In the genomic region with DNA sequence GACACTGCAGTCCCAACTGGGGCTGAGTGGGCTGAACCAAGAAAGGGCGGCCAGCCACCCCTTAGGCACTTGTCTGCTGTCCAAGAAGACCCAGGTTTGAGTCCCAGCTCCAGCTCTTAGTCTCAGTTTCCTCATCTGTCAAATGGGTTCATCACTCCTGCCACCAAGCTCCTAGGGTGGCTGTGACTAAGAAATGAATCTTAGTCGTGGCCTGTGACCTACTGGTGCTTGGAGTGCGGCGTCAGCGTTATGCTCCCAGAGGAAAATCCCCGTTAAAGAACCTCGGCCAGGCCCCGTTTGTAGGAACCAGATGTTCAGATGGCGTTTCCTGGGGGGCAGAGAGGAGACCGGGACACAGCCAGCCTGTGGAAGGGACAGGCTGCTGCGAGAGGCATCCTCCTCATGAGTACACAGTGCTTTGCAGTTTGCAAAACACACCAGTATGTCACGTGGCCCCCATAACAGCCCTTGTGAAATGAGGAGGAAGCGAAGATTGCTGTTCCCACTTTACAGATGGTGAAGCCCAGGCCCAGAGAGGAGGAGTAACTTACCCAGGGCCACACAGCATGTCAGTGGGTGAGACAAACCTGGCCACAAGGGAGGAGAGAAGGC, we compare ENCODE assay signal across 19 cellular contexts. TPM values are rescaled to one million over a fixed set of nuclear protein-coding genes. Genes with fewer than 3 reads are reported as not detected.
DNase-seq lines count a peak whose midpoint lies in the region; ATAC-seq and TF ChIP-seq lines count a peak whose summit lies in the region.
"Had no signal": no experiment of that assay in that cellular context is flagged by ENCODE, and none has a peak within 500 bp of the region (broad histone marks: within the 10 kb centered on the region; RNA-seq: fewer than 3 reads in every experiment).

No MANE protein-coding gene starts in this region.

- no peak overlapping the region for H3K4me3 ChIP-seq in fibroblast of mammary gland (ENCODE audit: control insufficient read depth, low read depth, low read length)
- H3K4me3 ChIP-seq in testis = no peak overlapping the region
- H3K4me3 ChIP-seq: left ventricle myocardium inferior had no signal

- H3K36me3 ChIP-seq in testis (ENCODE audit: low read depth, missing control alignments) = no peaks in the 10 kb centered on the region
- H3K36me3 ChIP-seq: ascending aorta, left ventricle myocardium inferior had no signal

- H3K27me3 ChIP-seq in testis = no peaks in the 10 kb centered on the region

- ATAC-seq in HG03135 (IDR thresholded peaks at IDR 0.05; ENCODE audit: unreplicated experiment) (no peak), HG03039 (IDR thresholded peaks at IDR 0.05; ENCODE audit: unreplicated experiment) (no peak)
- ATAC-seq: activated CD8-positive, alpha-beta T cell treated with anti-CD3 and anti-CD28 coated beads for 36 hours; naive thymus-derived CD4-positive, alpha-beta T cell had no signal

- no peaks in the 10 kb centered on the region for H3K9me3 ChIP-seq in testis
- H3K9me3 ChIP-seq: ascending aorta, left ventricle myocardium inferior had no signal

- peaks cover 60% of the 10 kb centered on the region for H3K4me1 ChIP-seq in testis

- intact Hi-C loops in testis (cut with DNase I; ENCODE audit: low total_unique reads) = loop anchor here (10.0 kb wide), 1 partner anchor 71 kb away; no protein-coding TSS in a partner anchor

- peak overlapping the region; percentile 39 to 80 for H3K27ac ChIP-seq in testis
- H3K27ac ChIP-seq: ascending aorta, left ventricle myocardium inferior had no signal

- DNase-seq in DMS53 (lab: John Stamatoyannopoulos, UW) (peak; percentile 39), DMS53 treated with DMSO at 0.1 percent for 48 hours (lab: John Stamatoyannopoulos, UW; ENCODE audit: unreplicated experiment) (no peak), RPMI7951 (ENCODE audit: low read depth) (peak; percentile 21), fibroblast of mammary gland (ENCODE audit: low read depth) (peak; percentile 38), testis (no peak), COLO668 (lab: John Stamatoyannopoulos, UW; ENCODE audit: unreplicated experiment) (no peak)
- DNase-seq: 8988T; activated CD8-positive, alpha-beta T cell treated with anti-CD3 and anti-CD28 coated beads for 36 hours; left ventricle myocardium inferior; naive thymus-derived CD4-positive, alpha-beta T cell; NCI-H1436; SIG-M5; stimulated activated CD4-positive, alpha-beta T cell treated with anti-CD3 and anti-CD28 coated beads, Interleukin-4, amount 100 ng/mL, for 4 hours had no signal

- TF ChIP-seq CTCF in fibroblast of mammary gland (conservative IDR thresholded peaks at IDR 0.05; ENCODE audit: control insufficient read depth, insufficient read depth, low read depth, low read length) = no peak
- no peak for TF ChIP-seq CTCF in testis (IDR thresholded peaks at IDR 0.05)

- 50 to 53% methylated on average over 10 to 13 of the region's 13 CpGs for WGBS in testis, 2 donors

- no peak for TF ChIP-seq POLR2A in testis (IDR thresholded peaks at IDR 0.05)

RNA-seq across cellular contexts. Expression of a gene that starts 3.3 kb away (rescaled TPM):
- total RNA-seq in RPMI7951 (2014; rRNA removed; shearing (Covaris generic)) = 15.6 and 16.9 TPM in 2 replicates
- total RNA-seq in testis = 10 to 100 TPM; 29.1 to 33.5 TPM
- polyA plus RNA-seq in testis (ENCODE audit: insufficient read depth, low read depth, low replicate concordance) = 20.8 TPM
- total RNA-seq: activated CD8-positive, alpha-beta T cell treated with anti-CD3 and anti-CD28 coated beads for 36 hours; activated T-helper 2 cell treated with anti-CD3 and anti-CD28 coated beads, Interferon-gamma antibody, Interleukin-2, Interleukin-4, amounts not matched to agents 10 μg/mL and 5 μg/mL and 100 μg/mL, durations not matched to agents 14 hours and 24 hours and 36 hours; ascending aorta; naive thymus-derived CD4-positive, alpha-beta T cell; ureter had no signal
- polyA plus RNA-seq: naive thymus-derived CD4-positive, alpha-beta T cell had no signal

RNA-seq across cellular contexts. Expression of a gene that starts 39.2 kb away (rescaled TPM):
- not detected in 2 replicates for total RNA-seq in RPMI7951 (2014; rRNA removed; shearing (Covaris generic))
- under 1 TPM in 1 of 2 donors, not detected in 1; 0.24 TPM for total RNA-seq in testis
- polyA plus RNA-seq in testis (ENCODE audit: insufficient read depth, low read depth, low replicate concordance) = not detected
- total RNA-seq: activated CD8-positive, alpha-beta T cell treated with anti-CD3 and anti-CD28 coated beads for 36 hours; activated T-helper 2 cell treated with anti-CD3 and anti-CD28 coated beads, Interferon-gamma antibody, Interleukin-2, Interleukin-4, amounts not matched to agents 10 μg/mL and 5 μg/mL and 100 μg/mL, durations not matched to agents 14 hours and 24 hours and 36 hours; ascending aorta; G401; left ventricle myocardium inferior; naive thymus-derived CD4-positive, alpha-beta T cell; ureter had no signal
- polyA plus RNA-seq: naive thymus-derived CD4-positive, alpha-beta T cell had no signal

Comparison
In these comparisons a context has a peak if more than half of its experiments do, and no peak if none do; other contexts are left out.
1. DNase-seq: peak in DMS53 (single experiment), RPMI7951 (single experiment) and fibroblast of mammary gland (single experiment); none in DMS53 treated with DMSO at 0.1 percent for 48 hours (single experiment), testis (single experiment) and COLO668 (single experiment).